In genomic region chr12:45284096-45284901, GRCh38 we compare ENCODE assay signal across 10 cellular contexts.
A peak's percentile ranks its signal among the peaks of the same experiment; 100 is the strongest.
DNase-seq lines count a peak whose midpoint lies in the region; ATAC-seq, FAIRE-seq and TF ChIP-seq lines count a peak whose summit lies in the region.
"Had no signal": no experiment of that assay in that cellular context is flagged by ENCODE, and none has a peak within 500 bp of the region (broad histone marks: within the 10 kb centered on the region; RNA-seq: fewer than 3 reads in every experiment).

No MANE protein-coding gene starts in this region.

- peaks cover 65% of the 10 kb centered on the region for H3K4me1 Mint-ChIP-seq in astrocyte (ENCODE audit: low read depth, unreplicated experiment)
- H3K4me1 Mint-ChIP-seq in CD8-positive, alpha-beta memory T cell: peaks cover 0 to 5% (median 0%) of the 10 kb centered on the region in 3 donors

- H3K4me3 ChIP-seq in AG04449 (ENCODE audit: low read depth, low read length): no peak overlapping the region
- no peak overlapping the region for H3K4me3 ChIP-seq in HUES48 (ENCODE audit: low read depth, low read length)
- no peak overlapping the region for H3K4me3 ChIP-seq in astrocyte (ENCODE audit: insufficient read depth, low read depth, low read length)
- no peak overlapping the region for H3K4me3 ChIP-seq in lower lobe of right lung
- H3K4me3 ChIP-seq in kidney (ENCODE audit: low read length in 2 of 2): no peak overlapping the region
- H3K4me3 ChIP-seq in CD8-positive, alpha-beta memory T cell (ENCODE audit: low read length): no peak overlapping the region
- H3K4me3 ChIP-seq: heart right ventricle had no signal

- peak overlapping the region; percentile 34 for H3K4me3 Mint-ChIP-seq in astrocyte (ENCODE audit: unreplicated experiment)
- no peak overlapping the region for H3K4me3 Mint-ChIP-seq in CD8-positive, alpha-beta memory T cell

- FAIRE-seq in astrocyte (lab: Jason Lieb, UNC) (peak; percentile 69), kidney (lab: Jason Lieb, UNC) (no peak)
- FAIRE-seq: D721Med had no signal

- peak overlapping the region; percentile 96 for H3K27ac Mint-ChIP-seq in astrocyte (ENCODE audit: unreplicated experiment)
- peak overlapping the region in 1 of 8 donors; percentile 22 for H3K27ac Mint-ChIP-seq in CD8-positive, alpha-beta memory T cell

- CTCF ChIA-PET in AG04449 (lab: Yijun Ruan, JAX): interaction anchor here (0.8 to 1.1 kb wide), 5 partner anchors 15 to 113 kb away, joined by 3 to 4 read pairs (median 3); no protein-coding TSS in a partner anchor
- CTCF ChIA-PET in CD8-positive, alpha-beta memory T cell (lab: Charles Lee): no interaction called here

- peak; percentile 57 to 84 for ATAC-seq in lower lobe of right lung
- ATAC-seq: heart right ventricle had no signal

- H2AFZ ChIP-seq in astrocyte (ENCODE audit: low read depth, low read length): no peak overlapping the region

- H3K4me2 ChIP-seq in astrocyte (ENCODE audit: low read length): peak overlapping the region; percentile 63

- H4K20me1 ChIP-seq in astrocyte (ENCODE audit: insufficient read depth, low read length): no peaks in the 10 kb centered on the region

- POLR2A ChIA-PET in AG04449 (lab: Yijun Ruan, JAX): no interaction called here
- POLR2A ChIA-PET in CD8-positive, alpha-beta memory T cell (lab: Charles Lee): no interaction called here

- no peaks in the 10 kb centered on the region for H3K9me3 Mint-ChIP-seq in astrocyte (ENCODE audit: unreplicated experiment)
- no peaks in the 10 kb centered on the region for H3K9me3 Mint-ChIP-seq in CD8-positive, alpha-beta memory T cell

- H3K4me1 ChIP-seq in HUES48 (ENCODE audit: control insufficient read depth, insufficient read depth, low read length) (peaks cover 28% of the 10 kb centered on the region), astrocyte (ENCODE audit: insufficient read depth, low read length) (peaks cover 23% of the 10 kb centered on the region), lower lobe of right lung (peaks cover 25% of the 10 kb centered on the region), kidney (ENCODE audit: control insufficient read depth in 1 of 2, insufficient read depth in 1 of 2, low read depth in 1 of 2, low read length in 2 of 2) (peaks cover 3 to 10% of the 10 kb centered on the region in 2 donors)
- H3K4me1 ChIP-seq in CD8-positive, alpha-beta memory T cell (ENCODE audit: insufficient read depth, low read length): no peaks in the 10 kb centered on the region

- no peaks in the 10 kb centered on the region for H3K27me3 ChIP-seq in HUES48 (ENCODE audit: control insufficient read depth, insufficient read depth, low read length)
- no peaks in the 10 kb centered on the region for H3K27me3 ChIP-seq in astrocyte (ENCODE audit: insufficient read depth, low read length)
- no peaks in the 10 kb centered on the region for H3K27me3 ChIP-seq in lower lobe of right lung (ENCODE audit: low read depth)
- no peaks in the 10 kb centered on the region for H3K27me3 ChIP-seq in CD8-positive, alpha-beta memory T cell (ENCODE audit: insufficient read depth, low read length, poor library complexity, severe bottlenecking)
- H3K27me3 ChIP-seq: heart right ventricle had no signal

- H3K36me3 Mint-ChIP-seq in astrocyte (ENCODE audit: low read depth, unreplicated experiment): peaks cover 15% of the 10 kb centered on the region
- H3K36me3 Mint-ChIP-seq in CD8-positive, alpha-beta memory T cell: peaks cover 8 to 15% (median 14%) of the 10 kb centered on the region in 3 donors

- peak overlapping the region; percentile 81 for H3K27ac ChIP-seq in HUES48 (ENCODE audit: low read depth, low read length)
- peak overlapping the region; percentile 94 for H3K27ac ChIP-seq in astrocyte (ENCODE audit: low read depth, low read length)
- peak overlapping the region; percentile 37 for H3K27ac ChIP-seq in lower lobe of right lung
- H3K27ac ChIP-seq in kidney (ENCODE audit: low read depth in 2 of 2, low read length in 2 of 2): no peak overlapping the region
- H3K27ac ChIP-seq in CD8-positive, alpha-beta memory T cell (ENCODE audit: low read depth, low read length): no peak overlapping the region
- H3K27ac ChIP-seq: heart right ventricle had no signal

- intact Hi-C loops in lower lobe of right lung (cut with DNase I) (no loop called here), head of caudate nucleus (cut with DNase I) (no loop called here), kidney (cut with DNase I) (no loop called here)

- H3K9ac ChIP-seq in HUES48 (ENCODE audit: low read depth, low read length) (no peak overlapping the region), astrocyte (ENCODE audit: low read length) (peak overlapping the region; percentile 77), kidney (ENCODE audit: low read length in 2 of 2) (no peak overlapping the region)

- H3K36me3 ChIP-seq in HUES48 (ENCODE audit: control insufficient read depth, insufficient read depth, low read length) (peaks cover 4% of the 10 kb centered on the region; the same call in 1 of the 2 replicates), astrocyte (ENCODE audit: insufficient read depth, low read length) (no peaks in the 10 kb centered on the region), lower lobe of right lung (no peaks in the 10 kb centered on the region), kidney (ENCODE audit: control insufficient read depth in 1 of 2, insufficient read depth in 2 of 2, low read length in 2 of 2) (no peaks in the 10 kb centered on the region)
- H3K36me3 ChIP-seq in CD8-positive, alpha-beta memory T cell (ENCODE audit: insufficient read depth, low read length): no peaks in the 10 kb centered on the region

- no peak for TF ChIP-seq CTCF in AG04449 (IDR thresholded peaks at IDR 0.05; ENCODE audit: insufficient read depth, low read length, missing control alignments)
- TF ChIP-seq CTCF in astrocyte (IDR thresholded peaks at IDR 0.05; ENCODE audit: insufficient read depth, low read depth, low read length): peak; percentile 15
- no peak for TF ChIP-seq CTCF in lower lobe of right lung (IDR thresholded peaks at IDR 0.05)
- no peak for TF ChIP-seq CTCF in kidney (IDR thresholded peaks at IDR 0.05; ENCODE audit: borderline replicate concordance, extremely low read depth, insufficient read depth)

- H3K9me3 ChIP-seq in HUES48 (ENCODE audit: control insufficient read depth, insufficient read depth, low read length) (no peaks in the 10 kb centered on the region), astrocyte (ENCODE audit: insufficient read depth, low read depth, low read length) (no peaks in the 10 kb centered on the region), lower lobe of right lung (no peaks in the 10 kb centered on the region), kidney (ENCODE audit: control insufficient read depth in 1 of 2, low read length in 2 of 2) (no peaks in the 10 kb centered on the region)
- no peaks in the 10 kb centered on the region for H3K9me3 ChIP-seq in CD8-positive, alpha-beta memory T cell (ENCODE audit: low read length)
- H3K9me3 ChIP-seq: heart right ventricle had no signal

- peak; percentile 69 for DNase-seq in AG04449 (ENCODE audit: low read depth, low spot score)
- peak; percentile 94 for DNase-seq in astrocyte (ENCODE audit: low read depth)
- DNase-seq in lower lobe of right lung: no peak
- DNase-seq in head of caudate nucleus: no peak
- no peak for DNase-seq in kidney
- no peak for DNase-seq in CD8-positive, alpha-beta memory T cell
- no peak for DNase-seq in NCI-H2029 (lab: John Stamatoyannopoulos, UW)
- DNase-seq: heart right ventricle had no signal

- H3K79me2 ChIP-seq in astrocyte (ENCODE audit: insufficient read depth, low read length): peaks cover 65% of the 10 kb centered on the region

- H3K27me3 Mint-ChIP-seq in astrocyte (ENCODE audit: low read depth, unreplicated experiment): no peaks in the 10 kb centered on the region
- no peaks in the 10 kb centered on the region for H3K27me3 Mint-ChIP-seq in CD8-positive, alpha-beta memory T cell

Comparison
In these comparisons a context has a peak if more than half of its experiments do, and no peak if none do; other contexts are left out.
1. DNase-seq: peak in AG04449 (single experiment) and astrocyte (single experiment); none in lower lobe of right lung (single experiment), head of caudate nucleus (0 of 42), kidney (single experiment), CD8-positive, alpha-beta memory T cell (0 of 5) and NCI-H2029 (single experiment).
2. H3K27ac ChIP-seq: peak in HUES48 (single experiment), astrocyte (single experiment) and lower lobe of right lung (single experiment); none in kidney (0 of 2) and CD8-positive, alpha-beta memory T cell (single experiment).